Comparison of ENCODE assay signal across 7 cellular contexts in the genomic region with DNA sequence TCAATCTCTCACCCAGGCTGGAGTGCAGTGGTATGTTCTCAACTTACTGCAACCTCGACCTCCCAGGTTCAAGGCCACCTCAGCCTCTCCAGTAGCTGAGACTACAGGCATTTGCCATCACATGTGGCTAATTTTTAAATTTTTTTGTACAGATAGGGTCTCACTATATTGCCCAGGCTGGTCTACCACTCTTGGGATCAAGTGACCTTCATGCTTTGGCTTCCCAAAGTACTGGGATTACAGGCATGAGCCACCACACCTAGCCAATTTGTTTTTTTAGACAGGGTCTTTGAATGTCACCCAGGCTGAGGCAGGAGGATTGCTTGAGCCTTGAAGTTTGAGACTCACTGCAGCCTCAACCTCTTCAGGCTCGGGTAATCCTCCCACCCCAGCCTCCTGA. TPM values are rescaled to one million over a fixed set of nuclear protein-coding genes. Genes with fewer than 3 reads are reported as not detected.
"Had no signal": no experiment of that assay in that cellular context is flagged by ENCODE, and none has a peak within 500 bp of the region (broad histone marks: within the 10 kb centered on the region; RNA-seq: fewer than 3 reads in every experiment).

No MANE protein-coding gene starts in this region.

- H3K27ac ChIP-seq: HL-60, KMS-11 had no signal

- DNase-seq: IMR-90, KBM-7, KG1 had no signal

- FAIRE-seq: HTR-8/SVneo had no signal

- H3K4me2 ChIP-seq: KMS-11 had no signal

- H3K9ac ChIP-seq: KMS-11 had no signal

RNA-seq across cellular contexts. Expression of a gene that starts 19.0 kb away (rescaled TPM):
- total RNA-seq: HT1080, IMR-90 had no signal
